15 cellular contexts compared by ENCODE assay signal in genomic region chr5:124124711-124125229, GRCh38.
DNase-seq lines count a peak whose midpoint lies in the region; ATAC-seq and TF ChIP-seq lines count a peak whose summit lies in the region.
"Had no signal": no experiment of that assay in that cellular context is flagged by ENCODE, and none has a peak within 500 bp of the region (broad histone marks: within the 10 kb centered on the region; RNA-seq: fewer than 3 reads in every experiment).

No MANE protein-coding gene starts in this region.

- no peaks in the 10 kb centered on the region for H3K9me3 ChIP-seq in left ventricle myocardium inferior (replicated peaks)
- H3K9me3 ChIP-seq: SJCRH30 had no signal

- intact Hi-C loops in Right ventricle myocardium inferior (cut with DNase I), result no loop called here
- intact Hi-C loops in left ventricle myocardium inferior (cut with micrococcal nuclease), result no loop called here
- intact Hi-C loops in activated CD8-positive, alpha-beta T cell treated with anti-CD3 and anti-CD28 coated beads for 36 hours (cut with micrococcal nuclease), result no loop called here

- no peak overlapping the region for H3K27ac Mint-ChIP-seq in activated CD8-positive, alpha-beta T cell treated with anti-CD3 and anti-CD28 coated beads for 36 hours
- H3K27ac Mint-ChIP-seq: activated naive CD8-positive, alpha-beta T cell treated with anti-CD3 and anti-CD28 coated beads, Interleukin-2, amount 10 ng/mL, durations not matched to agents 7 days and 5 days; stimulated activated effector memory CD8-positive, alpha-beta T cell treated with anti-CD3 and anti-CD28 coated beads, Interleukin-12 subunit alpha, Interleukin-12 subunit beta, amount 100 ng/mL, for 72 hours had no signal

- DNase-seq in Right ventricle myocardium inferior (ENCODE audit: missing footprints) (no peak), left ventricle myocardium inferior (no peak), kidney glomerular epithelial cell (lab: John Stamatoyannopoulos, UW) (peak; percentile 65), stromal cell of bone marrow (ENCODE audit: low read depth) (peak; percentile 10), coronary artery (ENCODE audit: low spot score) (no peak), activated gamma-delta T cell treated with Interleukin-2 at 50 U/mL for 16 hours (no peak)
- DNase-seq in activated CD8-positive, alpha-beta T cell treated with anti-CD3 and anti-CD28 coated beads for 36 hours, result no peak
- DNase-seq: activated naive CD8-positive, alpha-beta T cell treated with anti-CD3 and anti-CD28 coated beads, Interleukin-2, amount 10 ng/mL, durations not matched to agents 7 days and 5 days; activated T-cell treated with anti-CD3 and anti-CD28 coated beads, Interleukin-2, amount 50 U/mL, for 4 hours; EL; occipital lobe; trophoblast cell had no signal

- no peak overlapping the region for H3K4me3 ChIP-seq in left ventricle myocardium inferior
- no peak overlapping the region for H3K4me3 ChIP-seq in coronary artery
- H3K4me3 ChIP-seq: SJCRH30 had no signal

- H3K36me3 ChIP-seq in left ventricle myocardium inferior, result no peaks in the 10 kb centered on the region
- H3K36me3 ChIP-seq: SJCRH30 had no signal

- POLR2A ChIA-PET in activated CD8-positive, alpha-beta T cell treated with anti-CD3 and anti-CD28 coated beads for 36 hours (lab: Charles Lee), result no interaction called here

- ATAC-seq in Right ventricle myocardium inferior, result peak; percentile 26
- no peak for ATAC-seq in SK-N-SH treated with all-trans-retinoic acid at 6 μM for 48 hours
- ATAC-seq in activated CD8-positive, alpha-beta T cell treated with anti-CD3 and anti-CD28 coated beads for 36 hours, result no peak
- ATAC-seq: activated T-cell treated with anti-CD3 and anti-CD28 coated beads, Interleukin-2, amount 50 U/mL, for 4 hours; stimulated activated effector memory CD8-positive, alpha-beta T cell treated with anti-CD3 and anti-CD28 coated beads, Interleukin-12 subunit alpha, Interleukin-12 subunit beta, amount 100 ng/mL, for 72 hours had no signal

- peaks cover 16% of the 10 kb centered on the region for H3K4me1 ChIP-seq in left ventricle myocardium inferior
- H3K4me1 ChIP-seq: SJCRH30 had no signal

- no peak overlapping the region for H3K4me3 Mint-ChIP-seq in activated CD8-positive, alpha-beta T cell treated with anti-CD3 and anti-CD28 coated beads for 36 hours
- H3K4me3 Mint-ChIP-seq: activated naive CD8-positive, alpha-beta T cell treated with anti-CD3 and anti-CD28 coated beads, Interleukin-2, amount 10 ng/mL, durations not matched to agents 7 days and 5 days; activated T-cell treated with anti-CD3 and anti-CD28 coated beads, Interleukin-2, amount 50 U/mL, for 4 hours; stimulated activated effector memory CD8-positive, alpha-beta T cell treated with anti-CD3 and anti-CD28 coated beads, Interleukin-12 subunit alpha, Interleukin-12 subunit beta, amount 100 ng/mL, for 72 hours had no signal

- peaks cover 1% of the 10 kb centered on the region for H3K9me3 Mint-ChIP-seq in activated CD8-positive, alpha-beta T cell treated with anti-CD3 and anti-CD28 coated beads for 36 hours
- H3K9me3 Mint-ChIP-seq: activated naive CD8-positive, alpha-beta T cell treated with anti-CD3 and anti-CD28 coated beads, Interleukin-2, amount 10 ng/mL, durations not matched to agents 7 days and 5 days; activated T-cell treated with anti-CD3 and anti-CD28 coated beads, Interleukin-2, amount 50 U/mL, for 4 hours had no signal

- no peaks in the 10 kb centered on the region for H3K4me1 Mint-ChIP-seq in activated CD8-positive, alpha-beta T cell treated with anti-CD3 and anti-CD28 coated beads for 36 hours (ENCODE audit: low read depth)
- H3K4me1 Mint-ChIP-seq: activated naive CD8-positive, alpha-beta T cell treated with anti-CD3 and anti-CD28 coated beads, Interleukin-2, amount 10 ng/mL, durations not matched to agents 7 days and 5 days; stimulated activated effector memory CD8-positive, alpha-beta T cell treated with anti-CD3 and anti-CD28 coated beads, Interleukin-12 subunit alpha, Interleukin-12 subunit beta, amount 100 ng/mL, for 72 hours had no signal

- no peak for TF ChIP-seq CTCF in left ventricle myocardium inferior (IDR thresholded peaks at IDR 0.05; ENCODE audit: borderline replicate concordance)
- no peak for TF ChIP-seq CTCF in activated CD8-positive, alpha-beta T cell treated with anti-CD3 and anti-CD28 coated beads for 36 hours (IDR thresholded peaks at IDR 0.05)
- TF ChIP-seq CTCF in coronary artery (IDR thresholded peaks at IDR 0.05), result no peak

- H3K27ac ChIP-seq in left ventricle myocardium inferior (replicated peaks) (no peak overlapping the region), coronary artery (no peak overlapping the region)
- H3K27ac ChIP-seq: SJCRH30 had no signal

- no peaks in the 10 kb centered on the region for H3K36me3 Mint-ChIP-seq in activated CD8-positive, alpha-beta T cell treated with anti-CD3 and anti-CD28 coated beads for 36 hours (ENCODE audit: low read depth)
- H3K36me3 Mint-ChIP-seq: activated naive CD8-positive, alpha-beta T cell treated with anti-CD3 and anti-CD28 coated beads, Interleukin-2, amount 10 ng/mL, durations not matched to agents 7 days and 5 days; stimulated activated effector memory CD8-positive, alpha-beta T cell treated with anti-CD3 and anti-CD28 coated beads, Interleukin-12 subunit alpha, Interleukin-12 subunit beta, amount 100 ng/mL, for 72 hours had no signal

- CTCF ChIA-PET in activated CD8-positive, alpha-beta T cell treated with anti-CD3 and anti-CD28 coated beads for 36 hours (lab: Charles Lee), result no interaction called here

- H3K27me3 ChIP-seq in left ventricle myocardium inferior (ENCODE audit: low read depth), result no peaks in the 10 kb centered on the region
- H3K27me3 ChIP-seq: SJCRH30 had no signal

- no peaks in the 10 kb centered on the region for H3K27me3 Mint-ChIP-seq in activated CD8-positive, alpha-beta T cell treated with anti-CD3 and anti-CD28 coated beads for 36 hours
- H3K27me3 Mint-ChIP-seq: activated naive CD8-positive, alpha-beta T cell treated with anti-CD3 and anti-CD28 coated beads, Interleukin-2, amount 10 ng/mL, durations not matched to agents 7 days and 5 days had no signal

TF ChIP-seq in SK-N-SH treated with all-trans-retinoic acid at 6 μM for 48 hours, 23 proteins besides CTCF, POLR2A, EP300 and RAD21 (continues in another document):
- TF ChIP-seq OSR1 (CRISPR knock-in tag; IDR thresholded peaks at IDR 0.05) (no peak), TOX (CRISPR knock-in tag; IDR thresholded peaks at IDR 0.05; ENCODE audit: borderline replicate concordance) (no peak), ARNTL (CRISPR knock-in tag; IDR thresholded peaks at IDR 0.05; ENCODE audit: borderline replicate concordance, low read depth) (no peak), TCF4 (CRISPR knock-in tag; IDR thresholded peaks at IDR 0.05; ENCODE audit: borderline replicate concordance) (no peak), ZNF70 (CRISPR knock-in tag; IDR thresholded peaks at IDR 0.05) (no peak), RARB (CRISPR knock-in tag; IDR thresholded peaks at IDR 0.05) (no peak), SNAI2 (CRISPR knock-in tag; IDR thresholded peaks at IDR 0.05) (peak; percentile 47; the same call in 1 of the 2 replicates), CSDC2 (CRISPR knock-in tag; IDR thresholded peaks at IDR 0.05) (no peak), ZFP30 (CRISPR knock-in tag; IDR thresholded peaks at IDR 0.05) (no peak), ESRRG (CRISPR knock-in tag; IDR thresholded peaks at IDR 0.05) (no peak), ZFP3 (CRISPR knock-in tag; IDR thresholded peaks at IDR 0.05) (no peak), ZNF8 (CRISPR knock-in tag; IDR thresholded peaks at IDR 0.05) (no peak), ISL1 (CRISPR knock-in tag; IDR thresholded peaks at IDR 0.05) (peak; percentile 27; the same call in 1 of the 2 replicates), ZNF565 (CRISPR knock-in tag; conservative IDR thresholded peaks at IDR 0.05; ENCODE audit: low read depth) (no peak)
- TF ChIP-seq, protein P1, sequence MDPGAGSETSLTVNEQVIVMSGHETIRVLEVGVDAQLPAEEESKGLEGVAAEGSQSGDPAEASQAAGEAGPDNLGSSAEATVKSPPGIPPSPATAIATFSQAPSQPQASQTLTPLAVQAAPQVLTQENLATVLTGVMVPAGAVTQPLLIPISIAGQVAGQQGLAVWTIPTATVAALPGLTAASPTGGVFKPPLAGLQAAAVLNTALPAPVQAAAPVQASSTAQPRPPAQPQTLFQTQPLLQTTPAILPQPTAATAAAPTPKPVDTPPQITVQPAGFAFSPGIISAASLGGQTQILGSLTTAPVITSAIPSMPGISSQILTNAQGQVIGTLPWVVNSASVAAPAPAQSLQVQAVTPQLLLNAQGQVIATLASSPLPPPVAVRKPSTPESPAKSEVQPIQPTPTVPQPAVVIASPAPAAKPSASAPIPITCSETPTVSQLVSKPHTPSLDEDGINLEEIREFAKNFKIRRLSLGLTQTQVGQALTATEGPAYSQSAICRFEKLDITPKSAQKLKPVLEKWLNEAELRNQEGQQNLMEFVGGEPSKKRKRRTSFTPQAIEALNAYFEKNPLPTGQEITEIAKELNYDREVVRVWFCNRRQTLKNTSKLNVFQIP (CRISPR knock-in tag; IDR thresholded peaks at IDR 0.05; ENCODE audit: borderline replicate concordance, low read depth), result no peak; the same call in 1 of the 2 replicates
- TF ChIP-seq, protein P2, sequence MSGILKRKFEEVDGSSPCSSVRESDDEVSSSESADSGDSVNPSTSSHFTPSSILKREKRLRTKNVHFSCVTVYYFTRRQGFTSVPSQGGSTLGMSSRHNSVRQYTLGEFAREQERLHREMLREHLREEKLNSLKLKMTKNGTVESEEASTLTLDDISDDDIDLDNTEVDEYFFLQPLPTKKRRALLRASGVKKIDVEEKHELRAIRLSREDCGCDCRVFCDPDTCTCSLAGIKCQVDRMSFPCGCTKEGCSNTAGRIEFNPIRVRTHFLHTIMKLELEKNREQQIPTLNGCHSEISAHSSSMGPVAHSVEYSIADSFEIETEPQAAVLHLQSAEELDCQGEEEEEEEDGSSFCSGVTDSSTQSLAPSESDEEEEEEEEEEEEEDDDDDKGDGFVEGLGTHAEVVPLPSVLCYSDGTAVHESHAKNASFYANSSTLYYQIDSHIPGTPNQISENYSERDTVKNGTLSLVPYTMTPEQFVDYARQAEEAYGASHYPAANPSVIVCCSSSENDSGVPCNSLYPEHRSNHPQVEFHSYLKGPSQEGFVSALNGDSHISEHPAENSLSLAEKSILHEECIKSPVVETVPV (CRISPR knock-in tag; IDR thresholded peaks at IDR 0.05), result no peak

Comparison
In these comparisons a context has a peak if more than half of its experiments do, and no peak if none do; other contexts are left out.
1. DNase-seq: peak in kidney glomerular epithelial cell (single experiment) and stromal cell of bone marrow (single experiment); none in Right ventricle myocardium inferior (single experiment), left ventricle myocardium inferior (single experiment), activated CD8-positive, alpha-beta T cell treated with anti-CD3 and anti-CD28 coated beads for 36 hours (single experiment), coronary artery (single experiment) and activated gamma-delta T cell treated with Interleukin-2 at 50 U/mL for 16 hours (single experiment).